28 cellular contexts compared by ENCODE assay signal in the genomic region with DNA sequence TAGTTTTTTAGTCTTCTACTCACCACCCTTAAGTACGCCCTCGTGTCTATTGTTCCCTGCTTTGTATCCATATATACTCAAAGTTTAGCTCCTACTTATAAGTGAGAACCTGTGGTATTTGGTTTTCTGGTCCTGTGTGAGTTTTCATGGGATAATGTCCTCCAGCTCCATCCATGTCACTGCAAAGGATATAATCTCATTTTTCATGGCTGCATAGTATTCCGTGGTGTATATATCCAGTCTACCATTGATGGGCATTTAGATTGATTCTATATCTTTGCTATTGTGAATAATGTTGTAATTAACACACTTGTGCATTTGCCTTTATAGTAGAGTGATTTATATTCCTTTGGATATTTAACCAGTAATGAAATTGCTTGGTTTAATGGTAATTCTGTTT.
"Had no signal": no experiment of that assay in that cellular context is flagged by ENCODE, and none has a peak within 500 bp of the region (broad histone marks: within the 10 kb centered on the region; RNA-seq: fewer than 3 reads in every experiment).

No MANE protein-coding gene starts in this region.

- H3K4me1 ChIP-seq: stomach, suprapubic skin, testis, thyroid gland, tibial artery, tibial nerve, transverse colon, upper lobe of left lung, upper lobe of right lung, uterus, vagina had no signal

- H3K36me3 Mint-ChIP-seq: stimulated activated effector memory CD8-positive, alpha-beta T cell treated with anti-CD3 and anti-CD28 coated beads, Interleukin-12 subunit alpha, Interleukin-12 subunit beta, amount 100 ng/mL, for 72 hours; stimulated activated memory B cell treated with anti-CD40 and anti-IgM and Interleukin-4, amounts not matched to agents 10 μg/mL and 1 μg/mL and 100 μg/mL, for 72 hours; type B pancreatic cell had no signal

- DNase-seq: stimulated activated CD4-positive, alpha-beta T cell treated with anti-CD3 and anti-CD28 coated beads, Interleukin-2, amount 100 ng/mL, for 48 hours; stimulated activated CD4-positive, alpha-beta T cell treated with anti-CD3 and anti-CD28 coated beads, Interleukin-4, amount 100 ng/mL, for 1 hour; stimulated activated CD4-positive, alpha-beta T cell treated with anti-CD3 and anti-CD28 coated beads, Interleukin-4, amount 100 ng/mL, for 24 hours; stimulated activated CD4-positive, alpha-beta T cell treated with anti-CD3 and anti-CD28 coated beads, Interleukin-4, amount 100 ng/mL, for 4 hours; stimulated activated CD8-positive, alpha-beta memory T cell treated with anti-CD3 and anti-CD28 coated beads, Interleukin-4, amount 100 ng/mL, for 48 hours; stimulated activated naive CD4-positive, alpha-beta T cell; stimulated activated naive CD4-positive, alpha-beta T cell treated with Interleukin-2 at 50 U/mL for 16 hours; stimulated activated naive CD8-positive, alpha-beta T cell treated with anti-CD3 and anti-CD28 coated beads, Interleukin-15, amount 100 ng/mL, for 72 hours; stimulated activated naive CD8-positive, alpha-beta T cell treated with anti-CD3 and anti-CD28 coated beads, Interleukin-15, Interleukin-2, amounts not matched to agents 100 U/mL and 50 U/mL, for 24 hours; stomach; substantia nigra; testis; thyroid gland; tibial artery; transverse colon; trophoblast cell; upper lobe of left lung; upper lobe of right lung; uterus had no signal

- ATAC-seq: stimulated activated effector memory CD8-positive, alpha-beta T cell treated with anti-CD3 and anti-CD28 coated beads, Interleukin-12 subunit alpha, Interleukin-12 subunit beta, amount 100 ng/mL, for 72 hours; stimulated activated memory B cell treated with anti-CD40 and anti-IgM and Interleukin-4, amounts not matched to agents 10 μg/mL and 1 μg/mL and 100 μg/mL, for 72 hours; stimulated activated naive CD8-positive, alpha-beta T cell treated with anti-CD3 and anti-CD28 coated beads, Interleukin-15, amount 100 ng/mL, for 72 hours; stimulated activated naive CD8-positive, alpha-beta T cell treated with anti-CD3 and anti-CD28 coated beads, Interleukin-15, Interleukin-2, amounts not matched to agents 100 U/mL and 50 U/mL, for 24 hours; upper lobe of right lung had no signal

- H3K27ac ChIP-seq: stomach, suprapubic skin, testis, thoracic aorta, thyroid gland, tibial artery, tibial nerve, transverse colon, upper lobe of left lung, upper lobe of right lung, uterus, vagina had no signal

- H3K36me3 ChIP-seq: stomach, suprapubic skin, thoracic aorta, thyroid gland, tibial artery, tibial nerve, transverse colon, upper lobe of left lung, upper lobe of right lung, uterus, vagina had no signal

- H3K4me3 ChIP-seq: stomach, suprapubic skin, testis, thoracic aorta, thyroid gland, tibial artery, tibial nerve, transverse colon, upper lobe of left lung, upper lobe of right lung, uterus, vagina had no signal

- H3K27me3 ChIP-seq: stomach, suprapubic skin, testis, thyroid gland, tibial artery, tibial nerve, transverse colon, upper lobe of left lung, upper lobe of right lung, uterus, vagina had no signal

- H3K27ac Mint-ChIP-seq: stimulated activated effector memory CD8-positive, alpha-beta T cell treated with anti-CD3 and anti-CD28 coated beads, Interleukin-12 subunit alpha, Interleukin-12 subunit beta, amount 100 ng/mL, for 72 hours; stimulated activated memory B cell treated with anti-CD40 and anti-IgM and Interleukin-4, amounts not matched to agents 10 μg/mL and 1 μg/mL and 100 μg/mL, for 72 hours; stimulated activated naive CD8-positive, alpha-beta T cell treated with anti-CD3 and anti-CD28 coated beads, Interleukin-15, amount 100 ng/mL, for 72 hours; stimulated activated naive CD8-positive, alpha-beta T cell treated with anti-CD3 and anti-CD28 coated beads, Interleukin-15, Interleukin-2, amounts not matched to agents 100 ng/mL and 50 ng/mL, for 24 hours; type B pancreatic cell had no signal

- FAIRE-seq: urothelium cell line had no signal

- H3K9me3 ChIP-seq: suprapubic skin, testis, thoracic aorta, thyroid gland, tibial artery, transverse colon, upper lobe of left lung, uterus, vagina had no signal

- H3K9me3 Mint-ChIP-seq: stimulated activated memory B cell treated with anti-CD40 and anti-IgM and Interleukin-4, amounts not matched to agents 10 μg/mL and 1 μg/mL and 100 μg/mL, for 72 hours; type B pancreatic cell had no signal

- H3K4me1 Mint-ChIP-seq: stimulated activated effector memory CD8-positive, alpha-beta T cell treated with anti-CD3 and anti-CD28 coated beads, Interleukin-12 subunit alpha, Interleukin-12 subunit beta, amount 100 ng/mL, for 72 hours; stimulated activated memory B cell treated with anti-CD40 and anti-IgM and Interleukin-4, amounts not matched to agents 10 μg/mL and 1 μg/mL and 100 μg/mL, for 72 hours; stimulated activated naive CD8-positive, alpha-beta T cell treated with anti-CD3 and anti-CD28 coated beads, Interleukin-15, amount 100 ng/mL, for 72 hours had no signal

- H3K4me3 Mint-ChIP-seq: stimulated activated effector memory CD8-positive, alpha-beta T cell treated with anti-CD3 and anti-CD28 coated beads, Interleukin-12 subunit alpha, Interleukin-12 subunit beta, amount 100 ng/mL, for 72 hours; stimulated activated memory B cell treated with anti-CD40 and anti-IgM and Interleukin-4, amounts not matched to agents 10 μg/mL and 1 μg/mL and 100 μg/mL, for 72 hours; stimulated activated naive CD8-positive, alpha-beta T cell treated with anti-CD3 and anti-CD28 coated beads, Interleukin-15, amount 100 ng/mL, for 72 hours; stimulated activated naive CD8-positive, alpha-beta T cell treated with anti-CD3 and anti-CD28 coated beads, Interleukin-15, Interleukin-2, amounts not matched to agents 100 ng/mL and 50 ng/mL, for 24 hours; type B pancreatic cell had no signal

- H3K27me3 Mint-ChIP-seq: stimulated activated memory B cell treated with anti-CD40 and anti-IgM and Interleukin-4, amounts not matched to agents 10 μg/mL and 1 μg/mL and 100 μg/mL, for 72 hours; stimulated activated naive CD8-positive, alpha-beta T cell treated with anti-CD3 and anti-CD28 coated beads, Interleukin-15, amount 100 ng/mL, for 72 hours; stimulated activated naive CD8-positive, alpha-beta T cell treated with anti-CD3 and anti-CD28 coated beads, Interleukin-15, Interleukin-2, amounts not matched to agents 100 ng/mL and 50 ng/mL, for 24 hours; type B pancreatic cell had no signal
